Comparison of ENCODE assay signal across 14 cellular contexts in genomic region chr2:188820576-188820975, GRCh38.
DNase-seq lines count a peak whose midpoint lies in the region; ATAC-seq, FAIRE-seq and TF ChIP-seq lines count a peak whose summit lies in the region.
"Had no signal": no experiment of that assay in that cellular context is flagged by ENCODE, and none has a peak within 500 bp of the region (broad histone marks: within the 10 kb centered on the region; RNA-seq: fewer than 3 reads in every experiment).

No MANE protein-coding gene starts in this region.

- POLR2A ChIA-PET in SK-N-SH (lab: Yijun Ruan, JAX) = no interaction called here

- H3K4me3 Mint-ChIP-seq in mesothelial cell of epicardium = no peak overlapping the region
- no peak overlapping the region for H3K4me3 Mint-ChIP-seq in T-helper 17 cell
- H3K4me3 Mint-ChIP-seq: B cell; CD4-positive, alpha-beta memory T cell; IgD-negative memory B cell had no signal

- TF ChIP-seq EP300 in SK-N-SH (IDR thresholded peaks at IDR 0.05; ENCODE audit: borderline replicate concordance in 1 of 2, low read depth in 1 of 2, low read length in 1 of 2) = no peak

- H3K9me3 ChIP-seq in SK-N-SH = 0 out of 2 replicates have a peak, but pooled peaks cover 3% of the 10 kb centered on the region
- no peaks in the 10 kb centered on the region for H3K9me3 ChIP-seq in T-helper 17 cell (ENCODE audit: control insufficient read depth, low read length, poor library complexity, severe bottlenecking)

- H3K27me3 Mint-ChIP-seq in mesothelial cell of epicardium (ENCODE audit: low read depth) = no peaks in the 10 kb centered on the region
- H3K27me3 Mint-ChIP-seq in T-helper 17 cell = no peaks in the 10 kb centered on the region
- H3K27me3 Mint-ChIP-seq: B cell; CD4-positive, alpha-beta memory T cell; IgD-negative memory B cell had no signal

- WGBS in SK-N-SH (ENCODE audit: low lambda C conversion rate) = 92% methylated on average over 2 of the region's 2 CpGs

- H3K4me1 Mint-ChIP-seq in mesothelial cell of epicardium (peaks cover 23% of the 10 kb centered on the region), T-helper 17 cell (no peaks in the 10 kb centered on the region)
- H3K4me1 Mint-ChIP-seq: B cell; CD4-positive, alpha-beta memory T cell; IgD-negative memory B cell had no signal

- H4K20me1 ChIP-seq in SK-N-SH (ENCODE audit: insufficient read depth) = no peaks in the 10 kb centered on the region

- no peak overlapping the region for H3K4me2 ChIP-seq in SK-N-SH

- peak overlapping the region in 1 of 2 experiments; percentile 83; a peak in 1 of 4 replicates for H3K27ac ChIP-seq in SK-N-SH (ENCODE audit: low read depth in 2 of 2, low read length in 1 of 2)
- H3K27ac ChIP-seq: GM23248 had no signal

- H3K9me2 ChIP-seq in SK-N-SH = no peaks in the 10 kb centered on the region

- H3K27me3 ChIP-seq in SK-N-SH (ENCODE audit: insufficient read depth) = no peaks in the 10 kb centered on the region

- H3K9ac ChIP-seq in SK-N-SH = no peak overlapping the region
- H3K9ac ChIP-seq: GM23248 had no signal

- peak; percentile 55 for FAIRE-seq in endometrium (lab: Jason Lieb, UNC)
- FAIRE-seq: H54 had no signal

- no peaks in the 10 kb centered on the region for H3K79me2 ChIP-seq in SK-N-SH (ENCODE audit: insufficient read depth)

- peak overlapping the region; percentile 73; the same call in 1 of the 2 replicates for H2AFZ ChIP-seq in SK-N-SH (ENCODE audit: low read depth)

- H3K36me3 ChIP-seq in SK-N-SH (replicated peaks in 1 of 2; ENCODE audit: control insufficient read depth in 1 of 2, insufficient read depth in 2 of 2, low read length in 1 of 2) = no peaks in the 10 kb centered on the region

- TF ChIP-seq CTCF in SK-N-SH (IDR thresholded peaks at IDR 0.05) (no peak), mesothelial cell of epicardium (IDR thresholded peaks at IDR 0.05; ENCODE audit: unreplicated experiment) (no peak), omental fat pad (IDR thresholded peaks at IDR 0.05) (no peak)

- peaks cover 0 to 5% of the 10 kb centered on the region in 2 experiments; a peak in 2 of 4 replicates for H3K4me1 ChIP-seq in SK-N-SH (ENCODE audit: control insufficient read depth in 1 of 2, insufficient read depth in 2 of 2, low read depth in 1 of 2, low read length in 1 of 2)

- DNase-seq in SK-N-SH (no peak), mesothelial cell of epicardium (ENCODE audit: low spot score in 2 of 2, unreplicated experiment in 2 of 2) (no peak), omental fat pad (ENCODE audit: low spot score) (no peak), NCI-H2107 treated with DMSO at 0.1 percent for 48 hours (lab: John Stamatoyannopoulos, UW; ENCODE audit: unreplicated experiment) (no peak), activated gamma-delta T cell treated with Interleukin-2 at 50 U/mL for 16 hours (no peak), T-helper 17 cell (no peak)
- DNase-seq: C1 segment of cervical spinal cord; CD4-positive, alpha-beta memory T cell; GM23248 had no signal

- H3F3A ChIP-seq in SK-N-SH (replicated peaks; ENCODE audit: insufficient read depth) = no peaks in the 10 kb centered on the region

- H3K27ac Mint-ChIP-seq in mesothelial cell of epicardium (peak overlapping the region; percentile 91), T-helper 17 cell (no peak overlapping the region)
- H3K27ac Mint-ChIP-seq: B cell; CD4-positive, alpha-beta memory T cell; IgD-negative memory B cell had no signal

- no peak overlapping the region for H3K4me3 ChIP-seq in SK-N-SH (ENCODE audit: low read depth in 2 of 2, low read length in 1 of 2)
- H3K4me3 ChIP-seq: GM23248 had no signal

- no peak for TF ChIP-seq RAD21 in SK-N-SH (IDR thresholded peaks at IDR 0.05; ENCODE audit: low read length)

- CTCF ChIA-PET in SK-N-SH (lab: Yijun Ruan, JAX) = no interaction called here

- no peak for ATAC-seq in SK-N-SH treated with all-trans-retinoic acid at 6 μM for 48 hours
- no peak for ATAC-seq in omental fat pad (ENCODE audit: low FRiP score)
- ATAC-seq in T-helper 17 cell = no peak

- peaks cover 2% of the 10 kb centered on the region for H3K36me3 Mint-ChIP-seq in mesothelial cell of epicardium
- no peaks in the 10 kb centered on the region for H3K36me3 Mint-ChIP-seq in T-helper 17 cell (ENCODE audit: low read depth)
- H3K36me3 Mint-ChIP-seq: CD4-positive, alpha-beta memory T cell; IgD-negative memory B cell had no signal

- peaks cover 19% of the 10 kb centered on the region for H3K9me3 Mint-ChIP-seq in mesothelial cell of epicardium

TF ChIP-seq in SK-N-SH, 30 proteins besides CTCF, POLR2A, EP300 and RAD21:
- TF ChIP-seq POLR2AphosphoS5 (IDR thresholded peaks at IDR 0.05; ENCODE audit: low read depth, low read length) = no peak
- no peak for TF ChIP-seq FOXM1 (IDR thresholded peaks at IDR 0.05; ENCODE audit: low read depth)
- TF ChIP-seq EZH2phosphoT487 (IDR thresholded peaks at IDR 0.05; ENCODE audit: borderline replicate concordance, low read depth) = no peak
- no peak for TF ChIP-seq NFIC (IDR thresholded peaks at IDR 0.05; ENCODE audit: borderline replicate concordance)
- TF ChIP-seq MEF2A (IDR thresholded peaks at IDR 0.05; ENCODE audit: borderline replicate concordance, low read depth) = no peak
- no peak for TF ChIP-seq GATA2 (CRISPR knock-in tag; IDR thresholded peaks at IDR 0.05)
- no peak for TF ChIP-seq ELF1 (IDR thresholded peaks at IDR 0.05)
- TF ChIP-seq JUND (IDR thresholded peaks at IDR 0.05) = no peak
- TF ChIP-seq USF1 (IDR thresholded peaks at IDR 0.05; ENCODE audit: borderline replicate concordance, low read depth) = no peak
- no peak for TF ChIP-seq SIN3A (IDR thresholded peaks at IDR 0.05; ENCODE audit: borderline replicate concordance, low read depth, low read length)
- TF ChIP-seq FOXJ3 (CRISPR knock-in tag; IDR thresholded peaks at IDR 0.05) = no peak
- no peak for TF ChIP-seq TCF12 (IDR thresholded peaks at IDR 0.05)
- no peak for TF ChIP-seq IRF3 (IDR thresholded peaks at IDR 0.05; ENCODE audit: low read depth, low read length)
- TF ChIP-seq TEAD4 (IDR thresholded peaks at IDR 0.05; ENCODE audit: borderline replicate concordance, insufficient read depth) = no peak

TF ChIP-seq in SK-N-SH treated with all-trans-retinoic acid at 6 μM for 48 hours, 23 proteins besides CTCF, POLR2A, EP300 and RAD21:
- TF ChIP-seq PATZ1 (CRISPR knock-in tag; IDR thresholded peaks at IDR 0.05; ENCODE audit: borderline replicate concordance) (no peak), ARNTL (CRISPR knock-in tag; IDR thresholded peaks at IDR 0.05; ENCODE audit: borderline replicate concordance, low read depth) (no peak), RARB (CRISPR knock-in tag; IDR thresholded peaks at IDR 0.05) (no peak), ZC3H10 (CRISPR knock-in tag; IDR thresholded peaks at IDR 0.05) (no peak), TOX (CRISPR knock-in tag; IDR thresholded peaks at IDR 0.05; ENCODE audit: borderline replicate concordance) (no peak), ZFP30 (CRISPR knock-in tag; IDR thresholded peaks at IDR 0.05) (no peak), ZFP3 (CRISPR knock-in tag; IDR thresholded peaks at IDR 0.05) (no peak), CSRNP3 (CRISPR knock-in tag; IDR thresholded peaks at IDR 0.05) (no peak), CREB5 (CRISPR knock-in tag; IDR thresholded peaks at IDR 0.05; ENCODE audit: low read depth) (no peak), BACH2 (CRISPR knock-in tag; IDR thresholded peaks at IDR 0.05; ENCODE audit: borderline replicate concordance) (no peak), ISL1 (CRISPR knock-in tag; IDR thresholded peaks at IDR 0.05) (no peak), OSR1 (CRISPR knock-in tag; IDR thresholded peaks at IDR 0.05) (no peak), ESRRG (CRISPR knock-in tag; IDR thresholded peaks at IDR 0.05) (no peak), TCF4 (CRISPR knock-in tag; IDR thresholded peaks at IDR 0.05; ENCODE audit: borderline replicate concordance) (no peak), ZNF565 (CRISPR knock-in tag; conservative IDR thresholded peaks at IDR 0.05; ENCODE audit: low read depth) (no peak), ZNF70 (CRISPR knock-in tag; IDR thresholded peaks at IDR 0.05) (no peak), ZNF8 (CRISPR knock-in tag; IDR thresholded peaks at IDR 0.05) (no peak), GLIS3 (CRISPR knock-in tag; IDR thresholded peaks at IDR 0.05) (no peak)
